Comparison of ENCODE assay signal across 7 cellular contexts in genomic region chr10:7410306-7410799, GRCh38. TPM values are rescaled to one million over a fixed set of nuclear protein-coding genes. Genes with fewer than 3 reads are reported as not detected.
DNase-seq lines count a peak whose midpoint lies in the region; ATAC-seq and TF ChIP-seq lines count a peak whose summit lies in the region.

No MANE protein-coding gene starts in this region.

- peak; percentile 68 for DNase-seq in H9
- peak; percentile 47 for DNase-seq in WTC11 (ENCODE audit: low spot score)
- peak in 1 of 2 experiments; percentile 46 for DNase-seq in mesothelial cell of epicardium (ENCODE audit: low spot score in 2 of 2, unreplicated experiment in 2 of 2)
- DNase-seq in suprapubic skin (ENCODE audit: low spot score in 2 of 2): no peak
- DNase-seq in AML-193 (lab: John Stamatoyannopoulos, UW): no peak

- TF ChIP-seq CTCF in H9 (conservative IDR thresholded peaks at IDR 0.05) (no peak), WTC11 (IDR thresholded peaks at IDR 0.05) (no peak), mesothelial cell of epicardium (IDR thresholded peaks at IDR 0.05; ENCODE audit: unreplicated experiment) (no peak), suprapubic skin (IDR thresholded peaks at IDR 0.05) (no peak)

- H3K4me3 ChIP-seq in suprapubic skin: peak overlapping the region; percentile 77

- H3K4me2 ChIP-seq in H9 (ENCODE audit: insufficient read depth, insufficient read length, low read length): peak overlapping the region; percentile 74

- H3T11ph ChIP-seq in H9 (ENCODE audit: low read length): no peak overlapping the region

- no CpG with 5 or more reads among the region's 35 CpGs for WGBS in H9 (ENCODE audit: extremely low coverage, insufficient read length, low lambda C conversion rate)
- WGBS in suprapubic skin: under 1% methylated on average over 35 of the region's 35 CpGs

- no peak overlapping the region for H3K56ac ChIP-seq in H9 (ENCODE audit: insufficient read length, low read depth, low read length)

- no peak overlapping the region for H3K18ac ChIP-seq in H9 (ENCODE audit: insufficient read length, low read depth, low read length)

- H3K9ac ChIP-seq in H9 (ENCODE audit: extremely low read depth, insufficient read length, low read length): no peak overlapping the region

- H2BK5ac ChIP-seq in H9 (ENCODE audit: insufficient read length, low read length): no peak overlapping the region

- no peak overlapping the region for H2AK5ac ChIP-seq in H9 (ENCODE audit: insufficient read length, low read length)

- H2AFZ ChIP-seq in H9 (ENCODE audit: low read length): no peak overlapping the region

- H3K27ac ChIP-seq in H9 (ENCODE audit: insufficient read length, low read depth, low read length): no peak overlapping the region
- peak overlapping the region; percentile 61 for H3K27ac ChIP-seq in suprapubic skin

- peaks cover 51% of the 10 kb centered on the region for H3K23me2 ChIP-seq in H9 (ENCODE audit: insufficient read length, low read depth, low read length, poor library complexity, severe bottlenecking)

- H3K27me3 Mint-ChIP-seq in H9 (ENCODE audit: low read depth) (peaks cover 89% of the 10 kb centered on the region), WTC11 (ENCODE audit: low read depth) (peaks cover 83% of the 10 kb centered on the region), mesothelial cell of epicardium (ENCODE audit: low read depth) (peaks cover 97% of the 10 kb centered on the region)
- H3K27me3 Mint-ChIP-seq in dendritic cell treated with granulocyte-macrophage colony-stimulating factor and Interleukin-4, amounts not matched to agents 40 ng/mL and 50 ng/mL, for 4 days: peaks cover 59% of the 10 kb centered on the region

- POLR2A ChIA-PET in WTC11 (lab: Charles Lee): interaction anchor here (0.6 to 1.2 kb wide), 5 partner anchors 9 to 1512 kb away, joined by 3 to 4 read pairs (median 4); no protein-coding TSS in a partner anchor

- H2BK20ac ChIP-seq in H9 (ENCODE audit: low read depth, low read length, poor library complexity, severe bottlenecking): no peak overlapping the region

- peaks cover 36% of the 10 kb centered on the region in 2 experiments for H3K4me1 Mint-ChIP-seq in H9
- H3K4me1 Mint-ChIP-seq in WTC11: peaks cover 29% of the 10 kb centered on the region
- H3K4me1 Mint-ChIP-seq in dendritic cell treated with granulocyte-macrophage colony-stimulating factor and Interleukin-4, amounts not matched to agents 40 ng/mL and 50 ng/mL, for 4 days (ENCODE audit: low read depth): peaks cover 59% of the 10 kb centered on the region
- H3K4me1 Mint-ChIP-seq in mesothelial cell of epicardium: peaks cover 40% of the 10 kb centered on the region

- TF ChIP-seq POLR2A in suprapubic skin (IDR thresholded peaks at IDR 0.05): no peak

- H2BK12ac ChIP-seq in H9 (ENCODE audit: insufficient read length, low read depth, low read length): no peak overlapping the region

- CTCF ChIA-PET in WTC11 (lab: Charles Lee): interaction anchor here (0.6 to 5.6 kb wide), 19 partner anchors 17 to 1433 kb away, joined by 3 to 38 read pairs (median 4); no protein-coding TSS in a partner anchor

- H4K5ac ChIP-seq in H9 (ENCODE audit: insufficient read length, low read depth, low read length): no peak overlapping the region

- H3K27ac Mint-ChIP-seq in H9: no peak overlapping the region
- H3K27ac Mint-ChIP-seq in WTC11: no peak overlapping the region
- H3K27ac Mint-ChIP-seq in dendritic cell treated with granulocyte-macrophage colony-stimulating factor and Interleukin-4, amounts not matched to agents 40 ng/mL and 50 ng/mL, for 4 days: peak overlapping the region; percentile 87
- H3K27ac Mint-ChIP-seq in mesothelial cell of epicardium: no peak overlapping the region

- H3K14ac ChIP-seq in H9 (ENCODE audit: insufficient read depth, low read length): no peak overlapping the region

- no peaks in the 10 kb centered on the region for H4K20me1 ChIP-seq in H9 (ENCODE audit: control insufficient read depth, insufficient read depth, insufficient read length)

- no peak overlapping the region for H3K4ac ChIP-seq in H9 (ENCODE audit: low read depth, low read length)

- H3K79me2 ChIP-seq in H9 (ENCODE audit: insufficient read depth, low read length): 0 out of 2 replicates have a peak, but pooled peaks cover 2% of the 10 kb centered on the region

- H3K23ac ChIP-seq in H9 (ENCODE audit: insufficient read length, low read depth, low read length): no peak overlapping the region

- H3K36me3 Mint-ChIP-seq in H9 (ENCODE audit: insufficient read depth in 1 of 3, low read depth in 3 of 3): no peaks in the 10 kb centered on the region
- H3K36me3 Mint-ChIP-seq in WTC11: no peaks in the 10 kb centered on the region
- H3K36me3 Mint-ChIP-seq in dendritic cell treated with granulocyte-macrophage colony-stimulating factor and Interleukin-4, amounts not matched to agents 40 ng/mL and 50 ng/mL, for 4 days (ENCODE audit: low read depth): peaks cover 29% of the 10 kb centered on the region
- no peaks in the 10 kb centered on the region for H3K36me3 Mint-ChIP-seq in mesothelial cell of epicardium

- no peak overlapping the region for H2BK120ac ChIP-seq in H9 (ENCODE audit: low read depth, low read length, poor library complexity, severe bottlenecking)

- no peak overlapping the region for H4K8ac ChIP-seq in H9 (replicated peaks; ENCODE audit: insufficient read length, low read depth, low read length)

- TF ChIP-seq EP300 in suprapubic skin (IDR thresholded peaks at IDR 0.05): no peak

- no peaks in the 10 kb centered on the region for H3K79me1 ChIP-seq in H9 (ENCODE audit: insufficient read depth, low read depth, low read length, poor library complexity, severe bottlenecking)

- H3K4me1 ChIP-seq in H9 (ENCODE audit: insufficient read depth, low read length) (no peaks in the 10 kb centered on the region; the same call in 1 of the 2 replicates), suprapubic skin (peaks cover 53% of the 10 kb centered on the region)

- peaks cover 29% of the 10 kb centered on the region; the same call in 1 of the 2 replicates for H3K27me3 ChIP-seq in H9 (ENCODE audit: insufficient read depth, low read length)
- H3K27me3 ChIP-seq in suprapubic skin: peaks cover 65% of the 10 kb centered on the region

- ATAC-seq in WTC11 (peak; percentile 0), HG02610 (IDR thresholded peaks at IDR 0.05; ENCODE audit: unreplicated experiment) (no peak)

- no peak overlapping the region for H4K91ac ChIP-seq in H9 (ENCODE audit: insufficient read length, low read depth, low read length)

- intact Hi-C loops in dendritic cell treated with granulocyte-macrophage colony-stimulating factor and Interleukin-4, amounts not matched to agents 40 ng/mL and 50 ng/mL, for 4 days (cut with micrococcal nuclease): loop anchor here (10.0 kb wide), 2 partner anchors 566 to 996 kb away; no protein-coding TSS in a partner anchor

- no peaks in the 10 kb centered on the region for H3K9me3 ChIP-seq in H9 (ENCODE audit: control insufficient read depth, low read depth, low read length)
- no peaks in the 10 kb centered on the region for H3K9me3 ChIP-seq in suprapubic skin

- no peaks in the 10 kb centered on the region for H3K36me3 ChIP-seq in suprapubic skin

- H2BK15ac ChIP-seq in H9 (ENCODE audit: low read depth, low read length): no peak overlapping the region

- H3K4me3 Mint-ChIP-seq in H9 (peak overlapping the region; percentile 83 to 91), WTC11 (peak overlapping the region; percentile 92), mesothelial cell of epicardium (peak overlapping the region; percentile 76)
- peak overlapping the region; percentile 85 for H3K4me3 Mint-ChIP-seq in dendritic cell treated with granulocyte-macrophage colony-stimulating factor and Interleukin-4, amounts not matched to agents 40 ng/mL and 50 ng/mL, for 4 days

- H3K9me3 Mint-ChIP-seq in H9: peaks cover 0 to 4% of the 10 kb centered on the region in 2 experiments; a peak in 2 of 5 replicates
- no peaks in the 10 kb centered on the region for H3K9me3 Mint-ChIP-seq in WTC11
- H3K9me3 Mint-ChIP-seq in dendritic cell treated with granulocyte-macrophage colony-stimulating factor and Interleukin-4, amounts not matched to agents 40 ng/mL and 50 ng/mL, for 4 days: no peaks in the 10 kb centered on the region
- H3K9me3 Mint-ChIP-seq in mesothelial cell of epicardium: no peaks in the 10 kb centered on the region

TF ChIP-seq in WTC11, 78 proteins besides CTCF, POLR2A, EP300 and RAD21 (continues in another document):
- no peak for TF ChIP-seq NR1H2 (CRISPR knock-in tag; IDR thresholded peaks at IDR 0.05)
- no peak for TF ChIP-seq CBFB (CRISPR knock-in tag; IDR thresholded peaks at IDR 0.05; ENCODE audit: low read depth)
- no peak for TF ChIP-seq SMAD4 (CRISPR knock-in tag; IDR thresholded peaks at IDR 0.05)
- no peak for TF ChIP-seq ZNF317 (CRISPR knock-in tag; IDR thresholded peaks at IDR 0.05; ENCODE audit: borderline replicate concordance, low read depth)
- TF ChIP-seq ZNF671 (CRISPR knock-in tag; IDR thresholded peaks at IDR 0.05): no peak
- TF ChIP-seq TP53 (CRISPR knock-in tag; IDR thresholded peaks at IDR 0.05): no peak
- no peak for TF ChIP-seq ERG (CRISPR knock-in tag; IDR thresholded peaks at IDR 0.05)
- no peak for TF ChIP-seq TEAD4 (CRISPR knock-in tag; IDR thresholded peaks at IDR 0.05)

RNA-seq across cellular contexts. Expression of gene SFMBT2, which starts 0.5 kb away (rescaled TPM):
- total RNA-seq in H9 (2021) (5.3 and 6.7 TPM in 2 replicates), WTC11 (2021) (10.9 to 14.3 TPM (median 12.0 TPM) in 3 replicates), mesothelial cell of epicardium (0.86 to 2.3 TPM (median 2.0 TPM) in 3 replicates), suprapubic skin (1 to 10 TPM; 1.2 to 5.5 (median 3.2) TPM)

Comparison
In these comparisons a context has a peak if more than half of its experiments do, and no peak if none do; other contexts are left out.
1. DNase-seq: peak in H9 (single experiment) and WTC11 (single experiment); none in suprapubic skin (0 of 2) and AML-193 (0 of 2).
2. Peak in every context shown above with its lines, with median percentiles within 50 percentile points of each other: H3K4me3 Mint-ChIP-seq.